Comparison of ENCODE assay signal across 32 cellular contexts in genomic region chr3:15575446-15575845, GRCh38.
"Had no signal": no experiment of that assay in that cellular context is flagged by ENCODE, and none has a peak within 500 bp of the region (broad histone marks: within the 10 kb centered on the region; RNA-seq: fewer than 3 reads in every experiment).

No MANE protein-coding gene starts in this region.

- H3K4me3 ChIP-seq: adrenal gland, body of pancreas, breast epithelium had no signal

- H3K4me1 ChIP-seq: breast epithelium had no signal

- ATAC-seq: activated CD8-positive, alpha-beta T cell treated with anti-CD3 and anti-CD28 coated beads for 36 hours; activated naive CD4-positive, alpha-beta T cell treated with anti-CD3 and anti-CD28 coated beads, Interleukin-2, amount 50 U/mL, for 72 hours; activated T-cell treated with anti-CD3 and anti-CD28 coated beads, Interleukin-2, amount 50 U/mL, for 4 hours; activated T-cell treated with anti-CD3 and anti-CD28 coated beads, Interleukin-2, amount 50 U/mL, for 72 hours; activated T-helper 17 cell treated with anti-CD3 and anti-CD28 coated beads, Interleukin-2, amount 50 U/mL, for 72 hours; body of pancreas had no signal

- DNase-seq: activated B cell treated with CpG ODN at 0.5 μM for 24 hours; activated CD4-positive, alpha-beta memory T cell treated with anti-CD3 and anti-CD28 coated beads for 36 hours; activated CD4-positive, alpha-beta T cell treated with anti-CD3 and anti-CD28 coated beads for 4 hours; activated CD4-positive, alpha-beta T cell treated with anti-CD3 and anti-CD28 coated beads, Interleukin-2, amount 10 ng/mL, durations not matched to agents 24 days and 14 days; activated CD4-positive, alpha-beta T cell treated with anti-CD3 and anti-CD28 coated beads, Interleukin-2, amount 50 U/mL, for 1 hour; activated CD4-positive, alpha-beta T cell treated with anti-CD3 and anti-CD28 coated beads, Interleukin-2, amount 50 U/mL, for 4 hours; activated CD4-positive, CD25-positive, alpha-beta regulatory T cell treated with anti-CD3 and anti-CD28 coated beads, Interleukin-2, amount 50 U/mL, for 72 hours; activated CD8-positive, alpha-beta memory T cell treated with anti-CD3 and anti-CD28 coated beads, Interleukin-2, amount 50 U/mL, for 4 hours; activated CD8-positive, alpha-beta T cell treated with anti-CD3 and anti-CD28 coated beads for 36 hours; activated effector memory CD4-positive, alpha-beta T cell treated with anti-CD3 and anti-CD28 coated beads, Interleukin-2, amount 50 U/mL, for 16 hours; activated gamma-delta T cell treated with Interleukin-2 at 50 U/mL for 16 hours; activated naive CD4-positive, alpha-beta T cell; activated naive CD4-positive, alpha-beta T cell treated with anti-CD3 and anti-CD28 coated beads for 36 hours; activated naive CD4-positive, alpha-beta T cell treated with anti-CD3 and anti-CD28 coated beads, Interleukin-2, amount 50 U/mL, for 16 hours; activated naive CD8-positive, alpha-beta T cell treated with anti-CD3 and anti-CD28 coated beads for 36 hours; activated T-cell treated with anti-CD3 and anti-CD28 coated beads for 4 hours; activated T-cell treated with anti-CD3 and anti-CD28 coated beads, Interleukin-2, amount 50 U/mL, for 1 hour; activated T-cell treated with anti-CD3 and anti-CD28 coated beads, Interleukin-2, amount 50 U/mL, for 4 hours; activated T-cell treated with anti-CD3 and anti-CD28 coated beads, Interleukin-2, amount 50 U/mL, for 72 hours; adrenal gland; amniotic stem cell; aorta; body of pancreas; brain microvascular endothelial cell; central memory CD4-positive, alpha-beta T cell; T-helper 1 cell; T-helper 2 cell; T-helper 9 cell had no signal

- H3K27ac ChIP-seq: adrenal gland, body of pancreas, brain microvascular endothelial cell, breast epithelium, VCaP had no signal

- H3K27me3 ChIP-seq: adrenal gland, body of pancreas, brain microvascular endothelial cell, breast epithelium had no signal

- H3K36me3 ChIP-seq: breast epithelium had no signal

- H3K9me3 ChIP-seq: adrenal gland, body of pancreas, breast epithelium had no signal
